8 cellular contexts compared by ENCODE assay signal in genomic region chr6:146543211-146543939, GRCh38. TPM values are rescaled to one million over a fixed set of nuclear protein-coding genes. Genes with fewer than 3 reads are reported as not detected.
DNase-seq lines count a peak whose midpoint lies in the region; ATAC-seq and TF ChIP-seq lines count a peak whose summit lies in the region.

Gene RAB32, plus strand, starts transcription at chr6:146543833. Its CDS starts 39 bp downstream, at chr6:146543872.

- H3K27me3 ChIP-seq in adipocyte (replicated peaks; ENCODE audit: control insufficient read depth, insufficient read depth, low read length), result no peaks in the 10 kb centered on the region
- H3K27me3 ChIP-seq in neuron (ENCODE audit: insufficient read depth, low read length), result no peaks in the 10 kb centered on the region

- no peak within 1 kb of the TSS for H2AFZ ChIP-seq in neuron (ENCODE audit: low read depth, low read length)

- peak within 1 kb of the TSS; percentile 94 for H3K27ac Mint-ChIP-seq in glutamatergic neuron (ENCODE audit: unreplicated experiment)

- peaks cover 3% of the 10 kb centered on the region for H3K27me3 Mint-ChIP-seq in glutamatergic neuron (ENCODE audit: unreplicated experiment)

- H3K9me3 Mint-ChIP-seq in glutamatergic neuron (ENCODE audit: unreplicated experiment), result peaks cover 2% of the 10 kb centered on the region

- peak; percentile 4 to 28 for DNase-seq in stimulated activated CD4-positive, alpha-beta T cell treated with anti-CD3 and anti-CD28 coated beads, Interleukin-2, amount 100 ng/mL, for 48 hours
- no peak for DNase-seq in stimulated activated CD4-positive, alpha-beta T cell treated with anti-CD3 and anti-CD28 coated beads, Interleukin-12 subunit alpha, Interleukin-12 subunit beta, amount 100 ng/mL, for 4 hours
- DNase-seq in NCI-H226 (peak; percentile 96), adipocyte (ENCODE audit: low read depth) (peak; percentile 98), glutamatergic neuron (peak; percentile 86), NCI-H1105 treated with DMSO at 0.1 percent for 48 hours (lab: John Stamatoyannopoulos, UW) (no peak)

- H3K4me1 ChIP-seq in adipocyte (ENCODE audit: control insufficient read depth, insufficient read depth, low read length), result peaks cover 24% of the 10 kb centered on the region
- no peaks in the 10 kb centered on the region for H3K4me1 ChIP-seq in neuron (ENCODE audit: insufficient read depth, low read length)

- H3K9me3 ChIP-seq in adipocyte (ENCODE audit: control insufficient read depth, low read length) (no peaks in the 10 kb centered on the region), neuron (ENCODE audit: low read length) (no peaks in the 10 kb centered on the region)

- peak; percentile 73 for TF ChIP-seq CTCF in glutamatergic neuron (IDR thresholded peaks at IDR 0.05; ENCODE audit: partially characterized antibody, unreplicated experiment)

- H3K4me3 ChIP-seq in adipocyte (ENCODE audit: low read length) (peak within 1 kb of the TSS; percentile 93), neuron (ENCODE audit: low read length) (peak within 1 kb of the TSS; percentile 52)

- peak within 1 kb of the TSS; percentile 99 for H3K4me3 Mint-ChIP-seq in glutamatergic neuron (ENCODE audit: unreplicated experiment)

- H3K36me3 ChIP-seq in adipocyte (ENCODE audit: control insufficient read depth, insufficient read depth, low read length, severe bottlenecking) (no peaks in the 10 kb centered on the region), neuron (ENCODE audit: insufficient read depth, low read length) (no peaks in the 10 kb centered on the region)

- no peaks in the 10 kb centered on the region for H3K36me3 Mint-ChIP-seq in glutamatergic neuron (ENCODE audit: unreplicated experiment)

- ATAC-seq in HG02884 (IDR thresholded peaks at IDR 0.05; ENCODE audit: unreplicated experiment), result peak; percentile 66

- H3K4me1 Mint-ChIP-seq in glutamatergic neuron (ENCODE audit: low read depth, unreplicated experiment), result peaks cover 8% of the 10 kb centered on the region

- H3K9ac ChIP-seq in adipocyte (ENCODE audit: low read length), result peak within 1 kb of the TSS; percentile 95

RNA-seq across cellular contexts. Expression of gene RAB32, which starts in this region (rescaled TPM):
- 8.6 TPM for total RNA-seq in glutamatergic neuron (ENCODE audit: unreplicated experiment)

Comparison
In these comparisons a context has a peak if more than half of its experiments do, and no peak if none do; other contexts are left out.
1. DNase-seq: peak in stimulated activated CD4-positive, alpha-beta T cell treated with anti-CD3 and anti-CD28 coated beads, Interleukin-2, amount 100 ng/mL, for 48 hours (2 of 2), NCI-H226 (single experiment), adipocyte (single experiment) and glutamatergic neuron (single experiment); none in stimulated activated CD4-positive, alpha-beta T cell treated with anti-CD3 and anti-CD28 coated beads, Interleukin-12 subunit alpha, Interleukin-12 subunit beta, amount 100 ng/mL, for 4 hours (single experiment) and NCI-H1105 treated with DMSO at 0.1 percent for 48 hours (single experiment).